In genomic region chr4:2646386-2647149, GRCh38 we compare ENCODE assay signal across 18 cellular contexts.
"Had no signal": no experiment of that assay in that cellular context is flagged by ENCODE, and none has a peak within 500 bp of the region (broad histone marks: within the 10 kb centered on the region; RNA-seq: fewer than 3 reads in every experiment).

No MANE protein-coding gene starts in this region.

- H3K4me1 ChIP-seq: body of pancreas, foreskin keratinocyte, thyroid gland had no signal

- H3K4me3 ChIP-seq: body of pancreas, lung, ovary, thyroid gland had no signal

- H3K9me3 ChIP-seq: body of pancreas, ovary, SK-N-SH, thyroid gland had no signal

- FAIRE-seq: urothelium cell line had no signal

- H3K4me2 ChIP-seq: SK-N-SH had no signal

- H3K36me3 ChIP-seq: ovary had no signal

- H3K27me3 ChIP-seq: body of pancreas, foreskin keratinocyte, ovary, thyroid gland had no signal

- ATAC-seq: body of pancreas; foreskin keratinocyte; stimulated activated memory B cell treated with anti-CD40 and anti-IgM and Interleukin-4, amounts not matched to agents 10 μg/mL and 1 μg/mL and 100 μg/mL, for 72 hours had no signal

- H3K9ac ChIP-seq: SK-N-SH had no signal

- H3K27ac ChIP-seq: body of pancreas, foreskin keratinocyte, ovary, thyroid gland had no signal

- DNase-seq: activated CD4-positive, alpha-beta T cell treated with anti-CD3 and anti-CD28 coated beads, Interleukin-2, amount 10 ng/mL, durations not matched to agents 24 days and 14 days; activated CD4-positive, CD25-positive, alpha-beta regulatory T cell; activated gamma-delta T cell; activated naive CD8-positive, alpha-beta T cell treated with anti-CD3 and anti-CD28 coated beads for 36 hours; activated T-cell treated with anti-CD3 and anti-CD28 coated beads, Interleukin-2, amount 50 U/mL, for 1 hour; amygdala; effector CD8-positive, alpha-beta T cell; foreskin keratinocyte; immature natural killer cell; midbrain; SK-N-SH; T-helper 1 cell; thyroid gland had no signal
